22 cellular contexts compared by ENCODE assay signal in genomic region chr4:41932988-41933387, GRCh38.
"Had no signal": no experiment of that assay in that cellular context is flagged by ENCODE, and none has a peak within 500 bp of the region (broad histone marks: within the 10 kb centered on the region; RNA-seq: fewer than 3 reads in every experiment).

No MANE protein-coding gene starts in this region.

- DNase-seq: activated B cell treated with CpG ODN at 0.5 μM for 24 hours; activated CD4-positive, alpha-beta memory T cell treated with anti-CD3 and anti-CD28 coated beads, Interleukin-2, amount 10 ng/mL, durations not matched to agents 7 days and 5 days; activated CD4-positive, alpha-beta T cell treated with anti-CD3 and anti-CD28 coated beads for 48 hours; activated CD8-positive, alpha-beta memory T cell treated with anti-CD3 and anti-CD28 coated beads, Interleukin-2, amount 50 U/mL, for 48 hours; activated gamma-delta T cell; activated naive CD4-positive, alpha-beta T cell; activated naive CD4-positive, alpha-beta T cell treated with anti-CD3 and anti-CD28 coated beads, Interleukin-2, amount 10 ng/mL, durations not matched to agents 7 days and 5 days; activated naive CD8-positive, alpha-beta T cell treated with anti-CD3 and anti-CD28 coated beads, Interleukin-2, amount 10 ng/mL, durations not matched to agents 7 days and 5 days; activated T-cell treated with anti-CD3 and anti-CD28 coated beads for 4 hours; activated T-cell treated with anti-CD3 and anti-CD28 coated beads, Interleukin-2, amount 50 U/mL, for 24 hours; activated T-cell treated with anti-CD3 and anti-CD28 coated beads, Interleukin-2, amount 50 U/mL, for 72 hours; central memory CD4-positive, alpha-beta T cell; cerebellar nuclear complex; colonic mucosa; effector CD8-positive, alpha-beta T cell; esophagus squamous epithelium; foreskin melanocyte; T-helper 17 cell; T1000; WERI-Rb-1 had no signal

- H3K27me3 Mint-ChIP-seq: activated T-cell treated with anti-CD3 and anti-CD28 coated beads, Interleukin-2, amount 50 U/mL, for 24 hours had no signal

- H3K27ac Mint-ChIP-seq: activated B cell treated with CpG ODN at 0.5 μM for 24 hours; activated CD4-positive, alpha-beta memory T cell treated with anti-CD3 and anti-CD28 coated beads, Interleukin-2, amount 10 ng/mL, durations not matched to agents 7 days and 5 days; activated naive CD4-positive, alpha-beta T cell treated with anti-CD3 and anti-CD28 coated beads, Interleukin-2, amount 10 ng/mL, durations not matched to agents 7 days and 5 days; activated naive CD8-positive, alpha-beta T cell treated with anti-CD3 and anti-CD28 coated beads, Interleukin-2, amount 10 ng/mL, durations not matched to agents 7 days and 5 days; activated T-cell treated with anti-CD3 and anti-CD28 coated beads, Interleukin-2, amount 50 U/mL, for 24 hours; activated T-cell treated with anti-CD3 and anti-CD28 coated beads, Interleukin-2, amount 50 U/mL, for 72 hours; brain; T-helper 17 cell; T-helper 2 cell treated with Interferon-gamma antibody and Interleukin-4, amounts not matched to agents 5 μg/mL and 100 μg/mL, for 36 hours had no signal

- H3K9me3 Mint-ChIP-seq: activated B cell treated with CpG ODN at 0.5 μM for 24 hours; activated CD4-positive, alpha-beta memory T cell treated with anti-CD3 and anti-CD28 coated beads, Interleukin-2, amount 10 ng/mL, durations not matched to agents 7 days and 5 days; activated naive CD4-positive, alpha-beta T cell treated with anti-CD3 and anti-CD28 coated beads, Interleukin-2, amount 10 ng/mL, durations not matched to agents 7 days and 5 days; activated naive CD8-positive, alpha-beta T cell treated with anti-CD3 and anti-CD28 coated beads, Interleukin-2, amount 10 ng/mL, durations not matched to agents 7 days and 5 days; activated T-cell treated with anti-CD3 and anti-CD28 coated beads, Interleukin-2, amount 50 U/mL, for 24 hours had no signal

- H3K4me3 Mint-ChIP-seq: activated B cell treated with CpG ODN at 0.5 μM for 24 hours; activated CD4-positive, alpha-beta memory T cell treated with anti-CD3 and anti-CD28 coated beads, Interleukin-2, amount 10 ng/mL, durations not matched to agents 7 days and 5 days; activated naive CD4-positive, alpha-beta T cell treated with anti-CD3 and anti-CD28 coated beads, Interleukin-2, amount 10 ng/mL, durations not matched to agents 7 days and 5 days; activated naive CD8-positive, alpha-beta T cell treated with anti-CD3 and anti-CD28 coated beads, Interleukin-2, amount 10 ng/mL, durations not matched to agents 7 days and 5 days; activated T-cell treated with anti-CD3 and anti-CD28 coated beads, Interleukin-2, amount 50 U/mL, for 24 hours; activated T-cell treated with anti-CD3 and anti-CD28 coated beads, Interleukin-2, amount 50 U/mL, for 72 hours; brain; T-helper 17 cell; T-helper 2 cell treated with Interferon-gamma antibody and Interleukin-4, amounts not matched to agents 5 μg/mL and 100 μg/mL, for 36 hours had no signal
